In the genomic region with DNA sequence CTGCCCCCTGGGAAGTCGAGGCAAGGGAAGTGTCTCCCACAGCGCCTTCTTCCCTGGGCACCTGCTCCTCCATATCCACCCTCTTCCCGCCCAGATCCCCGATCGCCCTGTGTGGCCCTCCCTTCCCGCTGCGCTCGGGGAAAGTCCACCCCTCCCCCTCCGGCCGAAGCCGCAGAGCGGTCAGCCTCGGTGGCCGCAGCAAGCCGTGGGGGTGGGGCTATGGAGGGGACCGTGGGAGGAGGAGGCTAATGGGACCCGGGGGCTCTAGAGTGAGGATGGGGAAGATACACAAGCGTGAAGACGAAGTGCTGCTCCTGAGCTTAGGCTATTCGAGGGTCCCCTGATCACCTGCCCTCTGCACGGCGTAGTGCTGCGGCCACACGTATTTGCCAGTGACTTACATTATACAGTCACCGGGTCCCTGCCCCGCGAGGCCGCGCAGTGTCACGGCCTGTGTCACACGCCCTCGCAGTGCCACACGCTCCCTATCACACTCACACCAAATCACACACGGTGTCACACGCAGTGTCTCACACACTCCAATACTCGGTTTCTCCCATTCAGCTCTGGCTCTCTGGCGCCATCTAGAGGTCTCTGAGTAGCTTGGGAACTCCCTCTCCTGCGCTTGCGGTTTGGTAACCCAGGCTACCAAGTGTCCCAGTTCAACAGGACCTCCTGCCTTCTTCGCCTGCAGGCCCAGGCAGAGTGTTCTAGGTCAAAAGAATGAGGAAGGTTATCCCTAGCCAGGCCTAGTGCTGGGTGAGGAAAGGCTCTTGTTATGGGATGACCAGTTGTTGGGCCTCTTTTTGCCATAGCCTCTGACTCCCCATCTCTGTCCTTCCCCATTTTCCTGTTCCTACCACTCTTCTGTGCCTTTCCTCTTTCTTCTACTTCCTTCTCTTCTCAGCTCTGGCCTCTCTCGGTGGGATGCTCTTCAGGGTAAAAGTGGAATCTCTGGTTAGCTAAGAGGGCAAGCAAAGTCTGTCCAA, we compare ENCODE assay signal across 1 cellular context.
A peak's percentile ranks its signal among the peaks of the same experiment; 100 is the strongest.
TF ChIP-seq lines count a peak whose summit lies in the region.

No MANE protein-coding gene starts in this region.

TF ChIP-seq in HEK293, 187 proteins besides CTCF, POLR2A, EP300 and RAD21 (continued from another document):
- no peak for TF ChIP-seq ZNF350 (tag by site-specific recombination; IDR thresholded peaks at IDR 0.05)
- peak; percentile 89 for TF ChIP-seq ZIC2 (tag by site-specific recombination; IDR thresholded peaks at IDR 0.05)
- no peak for TF ChIP-seq ZNF132 (tag by site-specific recombination; IDR thresholded peaks at IDR 0.05; ENCODE audit: borderline replicate concordance)
- peak; percentile 35; the same call in 1 of the 2 replicates for TF ChIP-seq TRIM28 (IDR thresholded peaks at IDR 0.05; ENCODE audit: borderline replicate concordance, low read length)
- TF ChIP-seq ZNF560 (tag by site-specific recombination; IDR thresholded peaks at IDR 0.05; ENCODE audit: borderline replicate concordance), result no peak
- 0 out of 2 replicates have a peak, but pooled peaks have one; percentile 16 for TF ChIP-seq ZSCAN18 (tag by site-specific recombination; IDR thresholded peaks at IDR 0.05)
- no peak for TF ChIP-seq ZNF555 (tag by site-specific recombination; conservative IDR thresholded peaks at IDR 0.05)
- TF ChIP-seq BCL11A (tag by site-specific recombination; IDR thresholded peaks at IDR 0.05; ENCODE audit: low read depth), result peak; percentile 80
- peak; percentile 77 for TF ChIP-seq KLF1 (tag by site-specific recombination; IDR thresholded peaks at IDR 0.05)
- TF ChIP-seq ZNF624 (tag by site-specific recombination; IDR thresholded peaks at IDR 0.05), result no peak
- no peak for TF ChIP-seq ZNF473 (tag by site-specific recombination; IDR thresholded peaks at IDR 0.05)
- TF ChIP-seq KLF8 (tag by site-specific recombination; IDR thresholded peaks at IDR 0.05), result peak; percentile 76
- TF ChIP-seq, protein P1, sequence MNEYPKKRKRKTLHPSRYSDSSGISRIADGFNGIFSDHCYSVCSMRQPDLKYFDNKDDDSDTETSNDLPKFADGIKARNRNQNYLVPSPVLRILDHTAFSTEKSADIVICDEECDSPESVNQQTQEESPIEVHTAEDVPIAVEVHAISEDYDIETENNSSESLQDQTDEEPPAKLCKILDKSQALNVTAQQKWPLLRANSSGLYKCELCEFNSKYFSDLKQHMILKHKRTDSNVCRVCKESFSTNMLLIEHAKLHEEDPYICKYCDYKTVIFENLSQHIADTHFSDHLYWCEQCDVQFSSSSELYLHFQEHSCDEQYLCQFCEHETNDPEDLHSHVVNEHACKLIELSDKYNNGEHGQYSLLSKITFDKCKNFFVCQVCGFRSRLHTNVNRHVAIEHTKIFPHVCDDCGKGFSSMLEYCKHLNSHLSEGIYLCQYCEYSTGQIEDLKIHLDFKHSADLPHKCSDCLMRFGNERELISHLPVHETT (tag by site-specific recombination; IDR thresholded peaks at IDR 0.05), result 0 out of 2 replicates have a peak, but pooled peaks have one; percentile 16
- TF ChIP-seq ZNF184 (tag by site-specific recombination; IDR thresholded peaks at IDR 0.05), result no peak
- TF ChIP-seq ZNF423 (tag by site-specific recombination; IDR thresholded peaks at IDR 0.05), result no peak; the same call in 1 of the 2 replicates
- no peak for TF ChIP-seq ZNF768 (tag by site-specific recombination; IDR thresholded peaks at IDR 0.05)
- TF ChIP-seq KLF16 (tag by site-specific recombination; IDR thresholded peaks at IDR 0.05), result peak; percentile 91
- peak; percentile 75 for TF ChIP-seq ZNF501 (tag by site-specific recombination; IDR thresholded peaks at IDR 0.05)
- peak; percentile 82 for TF ChIP-seq ZBTB48 (tag by site-specific recombination; IDR thresholded peaks at IDR 0.05)
- TF ChIP-seq, protein P2, sequence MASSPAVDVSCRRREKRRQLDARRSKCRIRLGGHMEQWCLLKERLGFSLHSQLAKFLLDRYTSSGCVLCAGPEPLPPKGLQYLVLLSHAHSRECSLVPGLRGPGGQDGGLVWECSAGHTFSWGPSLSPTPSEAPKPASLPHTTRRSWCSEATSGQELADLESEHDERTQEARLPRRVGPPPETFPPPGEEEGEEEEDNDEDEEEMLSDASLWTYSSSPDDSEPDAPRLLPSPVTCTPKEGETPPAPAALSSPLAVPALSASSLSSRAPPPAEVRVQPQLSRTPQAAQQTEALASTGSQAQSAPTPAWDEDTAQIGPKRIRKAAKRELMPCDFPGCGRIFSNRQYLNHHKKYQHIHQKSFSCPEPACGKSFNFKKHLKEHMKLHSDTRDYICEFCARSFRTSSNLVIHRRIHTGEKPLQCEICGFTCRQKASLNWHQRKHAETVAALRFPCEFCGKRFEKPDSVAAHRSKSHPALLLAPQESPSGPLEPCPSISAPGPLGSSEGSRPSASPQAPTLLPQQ (tag by site-specific recombination; IDR thresholded peaks at IDR 0.05), result peak; percentile 66; the same call in 1 of the 2 replicates
- TF ChIP-seq SALL2 (tag by site-specific recombination; IDR thresholded peaks at IDR 0.05; ENCODE audit: borderline replicate concordance), result no peak
- TF ChIP-seq SP3 (tag by site-specific recombination; IDR thresholded peaks at IDR 0.05), result peak; percentile 84
- TF ChIP-seq ZNF341 (tag by site-specific recombination; IDR thresholded peaks at IDR 0.05; ENCODE audit: low read depth), result peak; percentile 40; the same call in 1 of the 2 replicates
- peak; percentile 77; the same call in 1 of the 2 replicates for TF ChIP-seq ZFP37 (tag by site-specific recombination; IDR thresholded peaks at IDR 0.05)
- TF ChIP-seq, protein P3, sequence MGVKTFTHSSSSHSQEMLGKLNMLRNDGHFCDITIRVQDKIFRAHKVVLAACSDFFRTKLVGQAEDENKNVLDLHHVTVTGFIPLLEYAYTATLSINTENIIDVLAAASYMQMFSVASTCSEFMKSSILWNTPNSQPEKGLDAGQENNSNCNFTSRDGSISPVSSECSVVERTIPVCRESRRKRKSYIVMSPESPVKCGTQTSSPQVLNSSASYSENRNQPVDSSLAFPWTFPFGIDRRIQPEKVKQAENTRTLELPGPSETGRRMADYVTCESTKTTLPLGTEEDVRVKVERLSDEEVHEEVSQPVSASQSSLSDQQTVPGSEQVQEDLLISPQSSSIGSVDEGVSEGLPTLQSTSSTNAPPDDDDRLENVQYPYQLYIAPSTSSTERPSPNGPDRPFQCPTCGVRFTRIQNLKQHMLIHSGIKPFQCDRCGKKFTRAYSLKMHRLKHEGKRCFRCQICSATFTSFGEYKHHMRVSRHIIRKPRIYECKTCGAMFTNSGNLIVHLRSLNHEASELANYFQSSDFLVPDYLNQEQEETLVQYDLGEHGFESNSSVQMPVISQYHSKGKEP (tag by site-specific recombination; IDR thresholded peaks at IDR 0.05), result no peak
- TF ChIP-seq, protein P4, sequence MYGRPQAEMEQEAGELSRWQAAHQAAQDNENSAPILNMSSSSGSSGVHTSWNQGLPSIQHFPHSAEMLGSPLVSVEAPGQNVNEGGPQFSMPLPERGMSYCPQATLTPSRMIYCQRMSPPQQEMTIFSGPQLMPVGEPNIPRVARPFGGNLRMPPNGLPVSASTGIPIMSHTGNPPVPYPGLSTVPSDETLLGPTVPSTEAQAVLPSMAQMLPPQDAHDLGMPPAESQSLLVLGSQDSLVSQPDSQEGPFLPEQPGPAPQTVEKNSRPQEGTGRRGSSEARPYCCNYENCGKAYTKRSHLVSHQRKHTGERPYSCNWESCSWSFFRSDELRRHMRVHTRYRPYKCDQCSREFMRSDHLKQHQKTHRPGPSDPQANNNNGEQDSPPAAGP (tag by site-specific recombination; IDR thresholded peaks at IDR 0.05), result peak; percentile 65
- TF ChIP-seq, protein P5, sequence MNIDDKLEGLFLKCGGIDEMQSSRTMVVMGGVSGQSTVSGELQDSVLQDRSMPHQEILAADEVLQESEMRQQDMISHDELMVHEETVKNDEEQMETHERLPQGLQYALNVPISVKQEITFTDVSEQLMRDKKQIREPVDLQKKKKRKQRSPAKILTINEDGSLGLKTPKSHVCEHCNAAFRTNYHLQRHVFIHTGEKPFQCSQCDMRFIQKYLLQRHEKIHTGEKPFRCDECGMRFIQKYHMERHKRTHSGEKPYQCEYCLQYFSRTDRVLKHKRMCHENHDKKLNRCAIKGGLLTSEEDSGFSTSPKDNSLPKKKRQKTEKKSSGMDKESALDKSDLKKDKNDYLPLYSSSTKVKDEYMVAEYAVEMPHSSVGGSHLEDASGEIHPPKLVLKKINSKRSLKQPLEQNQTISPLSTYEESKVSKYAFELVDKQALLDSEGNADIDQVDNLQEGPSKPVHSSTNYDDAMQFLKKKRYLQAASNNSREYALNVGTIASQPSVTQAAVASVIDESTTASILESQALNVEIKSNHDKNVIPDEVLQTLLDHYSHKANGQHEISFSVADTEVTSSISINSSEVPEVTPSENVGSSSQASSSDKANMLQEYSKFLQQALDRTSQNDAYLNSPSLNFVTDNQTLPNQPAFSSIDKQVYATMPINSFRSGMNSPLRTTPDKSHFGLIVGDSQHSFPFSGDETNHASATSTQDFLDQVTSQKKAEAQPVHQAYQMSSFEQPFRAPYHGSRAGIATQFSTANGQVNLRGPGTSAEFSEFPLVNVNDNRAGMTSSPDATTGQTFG (tag by site-specific recombination; IDR thresholded peaks at IDR 0.05; ENCODE audit: borderline replicate concordance), result no peak
- TF ChIP-seq, protein P6, sequence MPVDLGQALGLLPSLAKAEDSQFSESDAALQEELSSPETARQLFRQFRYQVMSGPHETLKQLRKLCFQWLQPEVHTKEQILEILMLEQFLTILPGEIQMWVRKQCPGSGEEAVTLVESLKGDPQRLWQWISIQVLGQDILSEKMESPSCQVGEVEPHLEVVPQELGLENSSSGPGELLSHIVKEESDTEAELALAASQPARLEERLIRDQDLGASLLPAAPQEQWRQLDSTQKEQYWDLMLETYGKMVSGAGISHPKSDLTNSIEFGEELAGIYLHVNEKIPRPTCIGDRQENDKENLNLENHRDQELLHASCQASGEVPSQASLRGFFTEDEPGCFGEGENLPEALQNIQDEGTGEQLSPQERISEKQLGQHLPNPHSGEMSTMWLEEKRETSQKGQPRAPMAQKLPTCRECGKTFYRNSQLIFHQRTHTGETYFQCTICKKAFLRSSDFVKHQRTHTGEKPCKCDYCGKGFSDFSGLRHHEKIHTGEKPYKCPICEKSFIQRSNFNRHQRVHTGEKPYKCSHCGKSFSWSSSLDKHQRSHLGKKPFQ (tag by site-specific recombination; IDR thresholded peaks at IDR 0.05), result peak; percentile 100
- peak; percentile 71 for TF ChIP-seq ZBTB20 (tag by site-specific recombination; IDR thresholded peaks at IDR 0.05)
- no peak for TF ChIP-seq ZNF48 (tag by site-specific recombination; IDR thresholded peaks at IDR 0.05)
